ENCODE assay signal across 29 cellular contexts in genomic region chr2:61562615-61563014, GRCh38.
"Had no signal": no experiment of that assay in that cellular context is flagged by ENCODE, and none has a peak within 500 bp of the region (broad histone marks: within the 10 kb centered on the region; RNA-seq: fewer than 3 reads in every experiment).

No MANE protein-coding gene starts in this region.

- H3K9me3 ChIP-seq: colonic mucosa, esophagus muscularis mucosa, esophagus squamous epithelium, gastrocnemius medialis, gastroesophageal sphincter, heart left ventricle, heart right ventricle had no signal

- H3K4me3 Mint-ChIP-seq: dendritic cell treated with granulocyte-macrophage colony-stimulating factor and Interleukin-4, amounts not matched to agents 40 ng/mL and 50 ng/mL, for 4 days; effector memory CD8-positive, alpha-beta T cell; endodermal cell had no signal

- DNase-seq: colonic mucosa; cortex of kidney; dermis blood vessel endothelial cell; dorsolateral prefrontal cortex; effector CD4-positive, alpha-beta T cell; effector CD8-positive, alpha-beta T cell; effector memory CD4-positive, alpha-beta T cell; effector memory CD8-positive, alpha-beta T cell; endodermal cell; erythroblast; esophagus squamous epithelium; foreskin fibroblast; foreskin keratinocyte; foreskin melanocyte; gastrocnemius medialis; glutamatergic neuron; head of caudate nucleus; heart left ventricle; heart right ventricle had no signal

- FAIRE-seq: endometrium, endothelial cell of umbilical vein, frontal cortex had no signal

- H3K79me2 ChIP-seq: hepatocyte had no signal

- H3K27me3 Mint-ChIP-seq: effector memory CD8-positive, alpha-beta T cell had no signal

- ATAC-seq: effector memory CD8-positive, alpha-beta T cell; esophagus mucosa; foreskin keratinocyte; gastrocnemius medialis; gastroesophageal sphincter; heart left ventricle; heart right ventricle had no signal

- H3K36me3 ChIP-seq: colonic mucosa, esophagus muscularis mucosa, esophagus squamous epithelium, gastrocnemius medialis, gastroesophageal sphincter, heart left ventricle, heart right ventricle had no signal

- H3K27ac ChIP-seq: colonic mucosa, coronary artery, dorsolateral prefrontal cortex, epithelial cell of prostate, esophagus muscularis mucosa, esophagus squamous epithelium, foreskin keratinocyte, gastrocnemius medialis, gastroesophageal sphincter, heart left ventricle, heart right ventricle, hepatocyte had no signal

- H3K4me1 Mint-ChIP-seq: endodermal cell had no signal

- H2AFZ ChIP-seq: hepatocyte had no signal

- H3K4me1 ChIP-seq: colonic mucosa, esophagus muscularis mucosa, esophagus squamous epithelium, gastrocnemius medialis, gastroesophageal sphincter, heart left ventricle, heart right ventricle had no signal

- H3K4me2 ChIP-seq: hepatocyte had no signal

- H3K9me3 Mint-ChIP-seq: dendritic cell treated with granulocyte-macrophage colony-stimulating factor and Interleukin-4, amounts not matched to agents 40 ng/mL and 50 ng/mL, for 4 days; effector memory CD8-positive, alpha-beta T cell had no signal

- H3K4me3 ChIP-seq: colonic mucosa, coronary artery, dorsolateral prefrontal cortex, esophagus muscularis mucosa, esophagus squamous epithelium, gastrocnemius medialis, gastroesophageal sphincter, heart left ventricle, heart right ventricle, hepatocyte had no signal

- H3K27ac Mint-ChIP-seq: dendritic cell treated with granulocyte-macrophage colony-stimulating factor and Interleukin-4, amounts not matched to agents 40 ng/mL and 50 ng/mL, for 4 days; effector memory CD8-positive, alpha-beta T cell; endodermal cell had no signal

- H3K27me3 ChIP-seq: colonic mucosa, dorsolateral prefrontal cortex, esophagus muscularis mucosa, esophagus squamous epithelium, gastrocnemius medialis, gastroesophageal sphincter, heart left ventricle, heart right ventricle, hepatocyte had no signal
